In genomic region chr16:4814542-4815173, GRCh38 we compare ENCODE assay signal across 28 cellular contexts. TPM values are rescaled to one million over a fixed set of nuclear protein-coding genes. Genes with fewer than 3 reads are reported as not detected.
DNase-seq lines count a peak whose midpoint lies in the region; ATAC-seq, FAIRE-seq and TF ChIP-seq lines count a peak whose summit lies in the region.
"Had no signal": no experiment of that assay in that cellular context is flagged by ENCODE, and none has a peak within 500 bp of the region (broad histone marks: within the 10 kb centered on the region; RNA-seq: fewer than 3 reads in every experiment).

No MANE protein-coding gene starts in this region.

- WGBS in heart left ventricle, 4 donors: 54 to 70% (median 57%) methylated on average over 11 to 16 of the region's 16 CpGs
- 75% methylated on average over 16 of the region's 16 CpGs for WGBS in prostate gland

- DNase-seq in BE2C (no peak), heart left ventricle (peak in 4 of 5 donors; percentile 33 to 67 (median 52)), prostate gland (ENCODE audit: low spot score) (no peak), HTR-8/SVneo (ENCODE audit: insufficient read length, low spot score) (no peak), NOMO-1 treated with DMSO at 0.1 percent for 48 hours (lab: John Stamatoyannopoulos, UW; ENCODE audit: unreplicated experiment) (no peak), sciatic nerve (ENCODE audit: low spot score) (no peak), RKO (ENCODE audit: low spot score) (no peak)
- DNase-seq: activated CD4-positive, alpha-beta T cell treated with anti-CD3 and anti-CD28 coated beads for 4 hours; Calu3; hippocampal formation; mammary epithelial cell; naive B cell; NCI-H1436 treated with DMSO at 0.1 percent for 48 hours; NCI-H748 treated with DMSO at 0.1 percent for 48 hours; SHP77 treated with DMSO at 0.1 percent for 48 hours; small intestine; stimulated activated CD4-positive, alpha-beta T cell treated with anti-CD3 and anti-CD28 coated beads, Interleukin-4, amount 100 ng/mL, for 1 hour; stimulated activated naive CD8-positive, alpha-beta T cell treated with anti-CD3 and anti-CD28 coated beads, Interleukin-15, Interleukin-2, amounts not matched to agents 100 U/mL and 50 U/mL, for 24 hours; upper lobe of right lung had no signal

- H3K27ac ChIP-seq in angular gyrus (ENCODE audit: low read depth, low read length) (peak overlapping the region; percentile 22), heart left ventricle (peak overlapping the region; percentile 15 to 94 (median 82)), prostate gland (peak overlapping the region; percentile 11 to 48)
- H3K27ac ChIP-seq: ascending aorta, BLaER1, ovary, upper lobe of right lung had no signal

- H3K4me1 ChIP-seq in BE2C: no peaks in the 10 kb centered on the region
- H3K4me1 ChIP-seq in heart left ventricle: peaks cover 0 to 20% (median 2%) of the 10 kb centered on the region in 12 donors
- H3K4me1 ChIP-seq in prostate gland (replicated peaks): peaks cover 9% of the 10 kb centered on the region
- H3K4me1 ChIP-seq: ascending aorta, BLaER1, upper lobe of right lung had no signal

- H3K9me3 ChIP-seq in BE2C: no peaks in the 10 kb centered on the region
- H3K9me3 ChIP-seq in heart left ventricle: no peaks in the 10 kb centered on the region
- no peaks in the 10 kb centered on the region for H3K9me3 ChIP-seq in prostate gland
- H3K9me3 ChIP-seq: ascending aorta, BLaER1, ovary, upper lobe of right lung had no signal

- H3K27me3 ChIP-seq in BE2C: no peaks in the 10 kb centered on the region
- H3K27me3 ChIP-seq in heart left ventricle: no peaks in the 10 kb centered on the region
- no peaks in the 10 kb centered on the region for H3K27me3 ChIP-seq in prostate gland (replicated peaks; ENCODE audit: insufficient read depth)
- H3K27me3 ChIP-seq: ascending aorta, BLaER1, ovary, upper lobe of right lung had no signal

- TF ChIP-seq CTCF in BE2C (IDR thresholded peaks at IDR 0.05; ENCODE audit: low read depth, low read length) (peak; percentile 11; the same call in 1 of the 2 replicates), heart left ventricle (IDR thresholded peaks at IDR 0.05) (no peak), prostate gland (IDR thresholded peaks at IDR 0.05) (no peak)

- ATAC-seq in heart left ventricle: peak; percentile 72 to 77 (median 75)
- ATAC-seq in sciatic nerve: no peak
- ATAC-seq: stimulated activated naive CD8-positive, alpha-beta T cell treated with anti-CD3 and anti-CD28 coated beads, Interleukin-15, Interleukin-2, amounts not matched to agents 100 U/mL and 50 U/mL, for 24 hours; upper lobe of right lung had no signal

- H3K36me3 ChIP-seq in BE2C: peaks cover 72% of the 10 kb centered on the region
- peaks cover 0 to 100% (median 96%) of the 10 kb centered on the region in 9 donors for H3K36me3 ChIP-seq in heart left ventricle
- H3K36me3 ChIP-seq in prostate gland: peaks cover 0 to 6% of the 10 kb centered on the region in 2 donors
- H3K36me3 ChIP-seq: ovary had no signal

- H3K4me3 ChIP-seq in BE2C (ENCODE audit: low read depth, low read length): no peak overlapping the region
- H3K4me3 ChIP-seq in heart left ventricle: no peak overlapping the region
- no peak overlapping the region for H3K4me3 ChIP-seq in prostate gland
- H3K4me3 ChIP-seq: ascending aorta, BLaER1, ovary, upper lobe of right lung had no signal

- TF ChIP-seq POLR2A in heart left ventricle (IDR thresholded peaks at IDR 0.05) (no peak), prostate gland (IDR thresholded peaks at IDR 0.05) (no peak)

- FAIRE-seq in HTR-8/SVneo (lab: Jason Lieb, UNC): no peak
- FAIRE-seq: keratinocyte, small intestine, TTC549 had no signal

- intact Hi-C loops in heart left ventricle (cut with DNase I) (loop anchor here in 1 of 10 donors (5.0 kb wide), 1 partner anchor 33 kb away; the partner anchor contains the start of genes GLYR1 and UBN1), prostate gland (cut with DNase I) (no loop called here), sciatic nerve (cut with DNase I) (no loop called here)

RNA-seq across cellular contexts. Expression of gene ROGDI, which starts 12.2 kb away (rescaled TPM):
- polyA plus RNA-seq in BE2C (2012; ENCODE audit: insufficient read depth, insufficient read length, low read depth): 246 TPM
- 100 to 1,000 TPM in 4 of 9 donors, 10 to 100 TPM in 5; 58.4 to 167 (median 95.0) TPM for total RNA-seq in heart left ventricle
- polyA plus RNA-seq in heart left ventricle: 100 to 1,000 TPM in 1 of 2 donors, 10 to 100 TPM in 1; 43.4 to 134 TPM
- 10 to 100 TPM; 37.5 to 46.9 TPM for total RNA-seq in prostate gland
- total RNA-seq in sciatic nerve: 19.7 TPM

RNA-seq across cellular contexts. Expression of gene SMIM22, which starts 19.5 kb away (rescaled TPM):
- 5.6 TPM for polyA plus RNA-seq in BE2C (2012; ENCODE audit: insufficient read depth, insufficient read length, low read depth)
- not detected for total RNA-seq in heart left ventricle
- not detected for polyA plus RNA-seq in heart left ventricle
- total RNA-seq in prostate gland: 10 to 100 TPM in 1 of 2 donors, 1 to 10 TPM in 1; 5.6 to 29.0 TPM
- not detected for total RNA-seq in sciatic nerve
- total RNA-seq: A172, ascending aorta, M059J, OCI-LY7 had no signal
- polyA plus RNA-seq: ovary had no signal

RNA-seq across cellular contexts. Expression of gene SEPTIN12, which starts 26.5 kb away (rescaled TPM):
- not detected for polyA plus RNA-seq in BE2C (2012; ENCODE audit: insufficient read depth, insufficient read length, low read depth)
- under 1 TPM in 1 of 9 donors, not detected in 8; 0.32 TPM for total RNA-seq in heart left ventricle
- polyA plus RNA-seq in heart left ventricle: not detected
- 10 to 100 TPM in 1 of 2 donors, not detected in 1; 10.8 TPM for total RNA-seq in prostate gland
- not detected for total RNA-seq in sciatic nerve
- total RNA-seq: A172, ascending aorta, Calu3, M059J, mammary epithelial cell, OCI-LY7, upper lobe of right lung had no signal
- polyA plus RNA-seq: keratinocyte, mammary epithelial cell, ovary, small intestine had no signal

RNA-seq across cellular contexts. Expression of gene GLYR1, which starts 32.4 kb away (rescaled TPM):
- 124 TPM for polyA plus RNA-seq in BE2C (2012; ENCODE audit: insufficient read depth, insufficient read length, low read depth)
- total RNA-seq in heart left ventricle (10 to 100 TPM; 54.3 to 96.6 (median 75.8) TPM), prostate gland (10 to 100 TPM; 57.4 to 60.8 TPM), sciatic nerve (69.9 TPM)
- polyA plus RNA-seq in heart left ventricle: 10 to 100 TPM; 51.3 to 67.2 TPM

RNA-seq across cellular contexts. Expression of gene UBN1, which starts 32.6 kb away (rescaled TPM):
- polyA plus RNA-seq in BE2C (2012; ENCODE audit: insufficient read depth, insufficient read length, low read depth): 40.3 TPM
- total RNA-seq in heart left ventricle (10 to 100 TPM; 25.0 to 77.9 (median 32.7) TPM), prostate gland (10 to 100 TPM; 28.2 to 56.9 TPM), sciatic nerve (28.3 TPM)
- polyA plus RNA-seq in heart left ventricle: 10 to 100 TPM; 20.3 to 34.2 TPM

Comparison
In these comparisons a context has a peak if more than half of its experiments do, and no peak if none do; other contexts are left out.
1. DNase-seq: peak in heart left ventricle (4 of 5); none in BE2C (single experiment), prostate gland (single experiment), HTR-8/SVneo (single experiment), NOMO-1 treated with DMSO at 0.1 percent for 48 hours (single experiment), sciatic nerve (single experiment) and RKO (single experiment).
2. H3K27ac ChIP-seq: peak in every context shown above with its lines; median percentile 82 in heart left ventricle; 30 in prostate gland; 22 in angular gyrus.